In genomic region chr1:180232521-180233043, GRCh38 we compare ENCODE assay signal across 21 cellular contexts. TPM values are rescaled to one million over a fixed set of nuclear protein-coding genes. Genes with fewer than 3 reads are reported as not detected.
DNase-seq lines count a peak whose midpoint lies in the region; ATAC-seq and TF ChIP-seq lines count a peak whose summit lies in the region.
"Had no signal": no experiment of that assay in that cellular context is flagged by ENCODE, and none has a peak within 500 bp of the region (broad histone marks: within the 10 kb centered on the region; RNA-seq: fewer than 3 reads in every experiment).

No MANE protein-coding gene starts in this region.

- H3K4me1 ChIP-seq in NT2/D1 (ENCODE audit: insufficient read depth, insufficient read length) = peaks cover 36% of the 10 kb centered on the region
- H3K4me1 ChIP-seq in iPS-18a (ENCODE audit: control insufficient read depth, low read depth, low read length) = peaks cover 38% of the 10 kb centered on the region

- POLR2A ChIA-PET in activated CD4-positive, alpha-beta memory T cell treated with anti-CD3 and anti-CD28 coated beads, Interleukin-2, amount 10 ng/mL, durations not matched to agents 7 days and 5 days (lab: Charles Lee) = interaction anchor here (2.4 kb wide), 1 partner anchor 10 kb away, joined by 5 read pairs; no protein-coding TSS in a partner anchor

- H3K36me3 Mint-ChIP-seq in activated CD4-positive, alpha-beta memory T cell treated with anti-CD3 and anti-CD28 coated beads, Interleukin-2, amount 10 ng/mL, durations not matched to agents 7 days and 5 days (ENCODE audit: low read depth) = peaks cover 4% of the 10 kb centered on the region
- no peaks in the 10 kb centered on the region for H3K36me3 Mint-ChIP-seq in natural killer cell
- H3K36me3 Mint-ChIP-seq: activated naive CD8-positive, alpha-beta T cell treated with anti-CD3 and anti-CD28 coated beads for 36 hours had no signal

- H3K27me3 ChIP-seq in NT2/D1 (ENCODE audit: insufficient read depth, insufficient read length) = peaks cover 94% of the 10 kb centered on the region
- peaks cover 93% of the 10 kb centered on the region for H3K27me3 ChIP-seq in iPS-18a (ENCODE audit: control insufficient read depth, insufficient read depth, low read length)

- H3K36me3 ChIP-seq in NT2/D1 (ENCODE audit: insufficient read depth, insufficient read length, low read length) (no peaks in the 10 kb centered on the region), iPS-18a (ENCODE audit: control insufficient read depth, low read depth, low read length) (no peaks in the 10 kb centered on the region)
- H3K36me3 ChIP-seq: heart left ventricle, left ventricle myocardium inferior, prostate gland had no signal

- H3K9ac ChIP-seq in NT2/D1 (ENCODE audit: insufficient read length, low read depth) (no peak overlapping the region), iPS-18a (ENCODE audit: low read length) (no peak overlapping the region)

- peaks cover 31% of the 10 kb centered on the region for H3K4me1 Mint-ChIP-seq in activated CD4-positive, alpha-beta memory T cell treated with anti-CD3 and anti-CD28 coated beads, Interleukin-2, amount 10 ng/mL, durations not matched to agents 7 days and 5 days
- peaks cover 17 to 38% of the 10 kb centered on the region in 2 donors for H3K4me1 Mint-ChIP-seq in natural killer cell

- no peak overlapping the region for H3K4me3 Mint-ChIP-seq in activated CD4-positive, alpha-beta memory T cell treated with anti-CD3 and anti-CD28 coated beads, Interleukin-2, amount 10 ng/mL, durations not matched to agents 7 days and 5 days
- no peak overlapping the region for H3K4me3 Mint-ChIP-seq in natural killer cell

- intact Hi-C loops in cardiac septum (cut with DNase I) = no loop called here
- intact Hi-C loops in Right ventricle myocardium superior (cut with DNase I) = no loop called here
- intact Hi-C loops in natural killer cell (cut with micrococcal nuclease) = no loop called here

- H3K27me3 Mint-ChIP-seq in activated CD4-positive, alpha-beta memory T cell treated with anti-CD3 and anti-CD28 coated beads, Interleukin-2, amount 10 ng/mL, durations not matched to agents 7 days and 5 days = peaks cover 84% of the 10 kb centered on the region
- H3K27me3 Mint-ChIP-seq in natural killer cell (ENCODE audit: low read depth in 2 of 2) = peaks cover 68 to 72% of the 10 kb centered on the region in 2 donors

- H3K9me3 Mint-ChIP-seq in activated CD4-positive, alpha-beta memory T cell treated with anti-CD3 and anti-CD28 coated beads, Interleukin-2, amount 10 ng/mL, durations not matched to agents 7 days and 5 days = no peaks in the 10 kb centered on the region
- no peaks in the 10 kb centered on the region for H3K9me3 Mint-ChIP-seq in natural killer cell
- H3K9me3 Mint-ChIP-seq: activated naive CD8-positive, alpha-beta T cell treated with anti-CD3 and anti-CD28 coated beads for 36 hours; activated T-cell treated with anti-CD3 and anti-CD28 coated beads, Interleukin-2, amount 50 U/mL, for 72 hours had no signal

- DNase-seq in cardiac septum (ENCODE audit: low spot score) (peak; percentile 38), Right ventricle myocardium superior (no peak), NT2/D1 (ENCODE audit: low read depth, low spot score) (no peak), ureter (ENCODE audit: low spot score) (no peak), natural killer cell (no peak)
- no peak for DNase-seq in activated CD4-positive, alpha-beta memory T cell treated with anti-CD3 and anti-CD28 coated beads, Interleukin-2, amount 10 ng/mL, durations not matched to agents 7 days and 5 days
- DNase-seq: activated naive CD8-positive, alpha-beta T cell treated with anti-CD3 and anti-CD28 coated beads for 36 hours; activated T-cell treated with anti-CD3 and anti-CD28 coated beads, Interleukin-2, amount 50 U/mL, for 72 hours; cerebellar nuclear complex; GDM1; heart left ventricle; left ventricle myocardium inferior; NCI-H1436; NCI-H510A; T-helper 9 cell had no signal

- H3K9me3 ChIP-seq in NT2/D1 (ENCODE audit: insufficient read depth, low read length) (no peaks in the 10 kb centered on the region), iPS-18a (ENCODE audit: control insufficient read depth, low read depth, low read length) (no peaks in the 10 kb centered on the region)
- H3K9me3 ChIP-seq: heart left ventricle, left ventricle myocardium inferior, prostate gland had no signal

- CTCF ChIA-PET in activated CD4-positive, alpha-beta memory T cell treated with anti-CD3 and anti-CD28 coated beads, Interleukin-2, amount 10 ng/mL, durations not matched to agents 7 days and 5 days (lab: Charles Lee) = interaction anchor here (1.9 kb wide), 1 partner anchor 45 kb away, joined by 4 read pairs; no protein-coding TSS in a partner anchor

- no peak for ATAC-seq in Right ventricle myocardium superior (ENCODE audit: poor library complexity)
- no peak for ATAC-seq in GM19035 (IDR thresholded peaks at IDR 0.05; ENCODE audit: unreplicated experiment)
- ATAC-seq in natural killer cell = no peak
- ATAC-seq: activated T-cell treated with anti-CD3 and anti-CD28 coated beads, Interleukin-2, amount 50 U/mL, for 72 hours; heart left ventricle had no signal

- TF ChIP-seq CTCF in natural killer cell (IDR thresholded peaks at IDR 0.05) = no peak

- H3K4me3 ChIP-seq in NT2/D1 (ENCODE audit: insufficient read length, low read depth) (peak overlapping the region; percentile 39), iPS-18a (ENCODE audit: low read length) (peak overlapping the region; percentile 80)
- H3K4me3 ChIP-seq: prostate gland had no signal

- H3K27ac Mint-ChIP-seq in activated CD4-positive, alpha-beta memory T cell treated with anti-CD3 and anti-CD28 coated beads, Interleukin-2, amount 10 ng/mL, durations not matched to agents 7 days and 5 days = no peak overlapping the region
- H3K27ac Mint-ChIP-seq in natural killer cell = no peak overlapping the region
- H3K27ac Mint-ChIP-seq: activated naive CD8-positive, alpha-beta T cell treated with anti-CD3 and anti-CD28 coated beads for 36 hours; activated T-cell treated with anti-CD3 and anti-CD28 coated beads, Interleukin-2, amount 50 U/mL, for 72 hours; CD14-positive monocyte had no signal

- H3K27ac ChIP-seq in iPS-18a (ENCODE audit: low read length) = no peak overlapping the region
- H3K27ac ChIP-seq: epithelial cell of prostate, heart left ventricle, left ventricle myocardium inferior, prostate gland had no signal

RNA-seq across cellular contexts. Expression of gene LHX4, which starts 2.5 kb away (rescaled TPM):
- total RNA-seq in cardiac septum = 0.03 TPM
- total RNA-seq in Right ventricle myocardium superior = not detected
- not detected for total RNA-seq in activated CD4-positive, alpha-beta memory T cell treated with anti-CD3 and anti-CD28 coated beads, Interleukin-2, amount 10 ng/mL, durations not matched to agents 7 days and 5 days
- total RNA-seq in ureter = not detected
- under 1 TPM in 1 of 3 donors, not detected in 2; 0.08 TPM for total RNA-seq in natural killer cell
- total RNA-seq: activated naive CD8-positive, alpha-beta T cell treated with anti-CD3 and anti-CD28 coated beads for 36 hours; activated T-cell treated with anti-CD3 and anti-CD28 coated beads, Interleukin-2, amount 50 U/mL, for 72 hours; heart left ventricle; left ventricle myocardium inferior; prostate gland; skeletal muscle tissue had no signal
